ENCODE assay signal across 10 cellular contexts in the genomic region with DNA sequence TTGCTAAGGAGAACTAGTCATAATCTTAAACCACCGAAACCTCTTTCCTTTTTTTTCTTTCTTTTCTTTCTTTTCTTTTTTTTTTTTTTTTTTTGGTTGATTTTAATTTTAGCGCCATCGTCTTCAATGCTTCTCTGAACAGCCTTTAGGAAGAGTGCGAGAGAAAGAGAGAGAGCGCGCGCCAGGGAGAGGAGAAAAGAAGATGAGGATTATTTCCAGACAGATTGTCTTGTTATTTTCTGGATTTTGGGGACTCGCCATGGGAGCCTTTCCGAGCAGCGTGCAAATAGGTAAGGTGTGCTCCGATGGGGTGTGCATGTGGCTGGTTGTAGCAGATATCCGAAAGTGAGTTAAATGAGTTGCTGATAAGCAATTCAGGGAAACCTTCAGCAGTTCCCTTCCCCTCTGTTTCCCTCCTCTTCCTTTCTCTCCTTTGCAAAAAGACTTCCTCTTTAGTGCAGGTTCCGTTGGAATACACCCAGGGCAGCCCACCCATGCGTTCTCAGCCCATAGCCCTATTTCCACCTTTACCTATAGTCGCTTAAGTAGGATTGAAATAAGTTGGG. TPM values are rescaled to one million over a fixed set of nuclear protein-coding genes. Genes with fewer than 3 reads are reported as not detected.
DNase-seq lines count a peak whose midpoint lies in the region; ATAC-seq, FAIRE-seq and TF ChIP-seq lines count a peak whose summit lies in the region.
"Had no signal": no experiment of that assay in that cellular context is flagged by ENCODE, and none has a peak within 500 bp of the region (broad histone marks: within the 10 kb centered on the region; RNA-seq: fewer than 3 reads in every experiment).

No MANE protein-coding gene starts in this region.

- H3K4me1 ChIP-seq in right cardiac atrium (ENCODE audit: control insufficient read depth, insufficient read depth, low read length) (peaks cover 4% of the 10 kb centered on the region), muscle layer of duodenum (ENCODE audit: control insufficient read depth in 1 of 2, insufficient read depth in 2 of 2, low read length in 2 of 2) (peaks cover 0 to 17% of the 10 kb centered on the region in 2 donors), upper lobe of right lung (peaks cover 12% of the 10 kb centered on the region)

- no peaks in the 10 kb centered on the region for H3K9me3 ChIP-seq in right cardiac atrium (ENCODE audit: control insufficient read depth, low read length)
- H3K9me3 ChIP-seq in muscle layer of duodenum (ENCODE audit: control insufficient read depth in 1 of 2, low read length in 2 of 2), result no peaks in the 10 kb centered on the region
- no peaks in the 10 kb centered on the region for H3K9me3 ChIP-seq in upper lobe of right lung

- TF ChIP-seq CTCF in coronary artery (IDR thresholded peaks at IDR 0.05), result no peak
- no peak for TF ChIP-seq CTCF in upper lobe of right lung (IDR thresholded peaks at IDR 0.05)

- intact Hi-C loops in right cardiac atrium (cut with DNase I) (no loop called here), left ventricle myocardium superior (cut with micrococcal nuclease) (no loop called here), upper lobe of right lung (cut with DNase I) (no loop called here)

- peaks cover 3% of the 10 kb centered on the region for H3K27me3 ChIP-seq in right cardiac atrium (ENCODE audit: control insufficient read depth, insufficient read depth)
- H3K27me3 ChIP-seq in muscle layer of duodenum (ENCODE audit: low read depth, low read length), result peaks cover 13% of the 10 kb centered on the region
- H3K27me3 ChIP-seq in upper lobe of right lung, result peaks cover 27% of the 10 kb centered on the region

- in situ Hi-C loops in KBM-7 (cut with MboI; ENCODE audit: low pct_unique_long_range_greater_than_20kb, low sequenced_read_pairs), result no loop called here

- H3K36me3 ChIP-seq in muscle layer of duodenum (ENCODE audit: control insufficient read depth in 1 of 2, insufficient read depth in 2 of 2, low read length in 2 of 2) (no peaks in the 10 kb centered on the region), upper lobe of right lung (no peaks in the 10 kb centered on the region)

- DNase-seq in right cardiac atrium (no peak), left ventricle myocardium superior (no peak), coronary artery (ENCODE audit: low spot score) (no peak), upper lobe of right lung (no peak), NCI-H1930 (lab: John Stamatoyannopoulos, UW) (no peak), KBM-7 (no peak), GM19239 (ENCODE audit: insufficient read length, low spot score) (no peak)

- 2% methylated on average over 15 of the region's 15 CpGs for WGBS in right cardiac atrium

- no peak for ATAC-seq in right cardiac atrium
- no peak for ATAC-seq in left ventricle myocardium superior
- no peak for ATAC-seq in upper lobe of right lung

- H3K27ac ChIP-seq in right cardiac atrium (ENCODE audit: low read length) (no peak overlapping the region), coronary artery (no peak overlapping the region), muscle layer of duodenum (ENCODE audit: low read length) (no peak overlapping the region), upper lobe of right lung (no peak overlapping the region)

- H3K4me3 ChIP-seq in right cardiac atrium (ENCODE audit: low read length), result peak overlapping the region; percentile 6
- H3K4me3 ChIP-seq in coronary artery, result peak overlapping the region; percentile 65
- peak overlapping the region; percentile 45 to 68 for H3K4me3 ChIP-seq in muscle layer of duodenum (ENCODE audit: low read depth in 1 of 2, low read length in 2 of 2)
- peak overlapping the region; percentile 28 for H3K4me3 ChIP-seq in upper lobe of right lung

- FAIRE-seq in GM19239 (lab: Jason Lieb, UNC), result no peak
- FAIRE-seq: islet of Langerhans had no signal

RNA-seq across cellular contexts. Expression of a gene that starts 1.0 kb away (rescaled TPM):
- total RNA-seq in right cardiac atrium, result under 1 TPM in 1 of 4 donors, not detected in 3; 0.17 TPM
- 0.05 TPM for polyA plus RNA-seq in right cardiac atrium
- total RNA-seq in left ventricle myocardium superior, result not detected
- total RNA-seq in upper lobe of right lung, result not detected
- total RNA-seq: HT1080 had no signal

Comparison
In these comparisons a context has a peak if more than half of its experiments do, and no peak if none do; other contexts are left out.
1. H3K4me3 ChIP-seq: peak in every context shown above with its lines; median percentile 65 in coronary artery; 56 in muscle layer of duodenum; 28 in upper lobe of right lung; 6 in right cardiac atrium.